8 cellular contexts compared by ENCODE assay signal in the genomic region with DNA sequence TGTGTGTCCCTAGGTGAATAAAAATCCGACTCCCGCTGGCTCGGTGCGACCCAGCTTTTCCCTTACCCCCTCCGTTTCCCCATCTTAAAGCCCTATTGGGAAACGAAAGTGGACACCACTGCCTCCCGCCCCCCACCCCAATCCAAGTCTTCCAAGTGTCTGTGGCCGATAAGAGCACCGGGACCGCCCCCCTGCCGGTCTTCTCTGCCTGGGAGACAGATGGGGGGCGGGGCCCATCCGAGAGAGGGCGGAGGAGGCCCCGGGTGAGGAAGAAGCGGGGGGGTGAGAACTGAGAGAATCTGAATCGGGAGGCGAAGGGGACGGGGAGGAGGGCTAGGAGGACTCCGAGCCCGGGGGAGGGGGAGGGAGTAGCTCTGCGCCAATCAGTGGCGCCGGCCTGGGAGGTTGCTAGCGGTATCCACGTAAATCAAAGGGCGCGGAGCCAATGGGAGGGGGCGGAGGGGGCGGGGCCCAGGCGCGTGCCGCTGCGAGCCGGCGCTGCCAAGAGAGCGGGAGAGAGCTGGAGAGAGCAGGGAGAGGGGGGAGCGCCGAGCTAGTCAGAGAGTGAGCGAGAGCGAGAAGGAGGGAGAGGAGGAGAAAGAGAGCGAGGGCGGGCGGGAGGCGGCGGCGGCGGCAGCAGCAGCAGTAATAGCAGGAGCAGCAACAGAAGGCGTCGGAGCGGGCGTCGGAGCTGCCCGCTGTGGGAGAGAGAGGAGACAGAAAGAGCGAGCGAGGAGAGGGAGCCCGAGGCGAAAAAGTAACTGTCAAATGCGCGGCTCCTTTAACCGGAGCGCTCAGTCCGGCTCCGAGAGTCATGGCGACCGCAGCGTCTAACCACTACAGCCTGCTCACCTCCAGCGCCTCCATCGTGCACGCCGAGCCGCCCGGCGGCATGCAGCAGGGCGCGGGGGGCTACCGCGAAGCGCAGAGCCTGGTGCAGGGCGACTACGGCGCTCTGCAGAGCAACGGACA. TPM values are rescaled to one million over a fixed set of nuclear protein-coding genes. Genes with fewer than 3 reads are reported as not detected.
DNase-seq lines count a peak whose midpoint lies in the region; TF ChIP-seq lines count a peak whose summit lies in the region.

A gene (plus strand): TSS at position 515 of the 972 bp plus-strand sequence. CDS start 300 bp downstream, at position 815.

- peak within 1 kb of the TSS; percentile 74 for H3K4me3 ChIP-seq in HAP-1
- peak within 1 kb of the TSS in 2 of 4 donors; percentile 31 to 73 for H3K4me3 ChIP-seq in adrenal gland
- peak within 1 kb of the TSS; percentile 67 for H3K4me3 ChIP-seq in left ventricle myocardium inferior
- H3K4me3 ChIP-seq in uterus: peak within 1 kb of the TSS; percentile 42 to 51

- no peak for TF ChIP-seq CTCF in adrenal gland (IDR thresholded peaks at IDR 0.05)
- TF ChIP-seq CTCF in left ventricle myocardium inferior (IDR thresholded peaks at IDR 0.05; ENCODE audit: borderline replicate concordance): no peak
- no peak for TF ChIP-seq CTCF in uterus (IDR thresholded peaks at IDR 0.05)

- WGBS in adrenal gland, 4 donors: 0 to 1% (median 1%) methylated on average over 49 to 83 of the region's 83 CpGs

- TF ChIP-seq POLR2A in adrenal gland (IDR thresholded peaks at IDR 0.05): no peak
- no peak for TF ChIP-seq POLR2A in uterus (IDR thresholded peaks at IDR 0.05)

- peaks cover 23% of the 10 kb centered on the region for H3K4me1 ChIP-seq in HAP-1
- peaks cover 17 to 38% of the 10 kb centered on the region in 2 donors for H3K4me1 ChIP-seq in adrenal gland (replicated peaks in 1 of 2)
- H3K4me1 ChIP-seq in left ventricle myocardium inferior: peaks cover 55% of the 10 kb centered on the region
- peaks cover 0 to 26% of the 10 kb centered on the region in 2 donors for H3K4me1 ChIP-seq in uterus

- H3K27ac ChIP-seq in adrenal gland (peak within 1 kb of the TSS in 1 of 5 donors; percentile 12), left ventricle myocardium inferior (replicated peaks) (no peak within 1 kb of the TSS), uterus (peak within 1 kb of the TSS in 1 of 2 donors; percentile 8)

- H3K9me3 ChIP-seq in HAP-1: no peaks in the 10 kb centered on the region
- H3K9me3 ChIP-seq in adrenal gland (replicated peaks in 1 of 3): no peaks in the 10 kb centered on the region
- H3K9me3 ChIP-seq in left ventricle myocardium inferior (replicated peaks): no peaks in the 10 kb centered on the region
- no peaks in the 10 kb centered on the region for H3K9me3 ChIP-seq in uterus

- in situ Hi-C loops in HAP-1 (cut with MboI; ENCODE audit: low sequenced_read_pairs): loop anchor here (25.0 kb wide), 3 partner anchors 197 to 797 kb away; no protein-coding TSS in a partner anchor
- in situ Hi-C loops in SK-MEL-5 (cut with HindIII; ENCODE audit: low pct_unique_long_range_greater_than_20kb, low sequenced_read_pairs): no loop called here

- H3K27me3 ChIP-seq in HAP-1 (ENCODE audit: low read depth) (no peaks in the 10 kb centered on the region), adrenal gland (peaks cover 72% of the 10 kb centered on the region), left ventricle myocardium inferior (ENCODE audit: low read depth) (peaks cover 99% of the 10 kb centered on the region), uterus (peaks cover 39 to 69% of the 10 kb centered on the region in 2 donors)

- H3K36me3 ChIP-seq in HAP-1 (replicated peaks) (no peaks in the 10 kb centered on the region), adrenal gland (replicated peaks in 1 of 2) (no peaks in the 10 kb centered on the region), left ventricle myocardium inferior (no peaks in the 10 kb centered on the region), uterus (no peaks in the 10 kb centered on the region)

- intact Hi-C loops in adrenal gland (cut with DNase I) (no loop called here), left ventricle myocardium inferior (cut with micrococcal nuclease) (no loop called here), posterior cingulate gyrus (cut with DNase I) (loop anchor here (5.0 kb wide), 2 partner anchors 257 to 1392 kb away; no protein-coding TSS in a partner anchor), uterus (cut with DNase I; ENCODE audit: low total_unique reads) (no loop called here)

- peak; percentile 88 for DNase-seq in EL
- peak; percentile 99 for DNase-seq in HAP-1 (ENCODE audit: low spot score in 2 of 2)
- peak; percentile 93 for DNase-seq in M059J (ENCODE audit: low read depth)
- peak; percentile 95 for DNase-seq in SK-MEL-5 (ENCODE audit: low read depth, low spot score)
- peak; percentile 84 to 92 (median 88) for DNase-seq in adrenal gland
- DNase-seq in left ventricle myocardium inferior: peak; percentile 56
- peak; percentile 89 to 99 (median 93) for DNase-seq in posterior cingulate gyrus
- DNase-seq in uterus: peak; percentile 75 to 78

RNA-seq across cellular contexts. Expression of the gene that starts here (rescaled TPM):
- 3.3 and 6.2 TPM in 2 replicates for total RNA-seq in M059J (2014; rRNA removed; shearing (Covaris generic))
- 6.3 and 6.9 TPM in 2 replicates for total RNA-seq in SK-MEL-5 (2014; rRNA removed; shearing (Covaris generic))
- 10.7 and 12.3 TPM in 2 replicates for polyA plus RNA-seq in SK-MEL-5 (2015; cell fraction: cytosol; rRNA removed)
- polyA plus RNA-seq in SK-MEL-5 (2015; cell fraction: nucleus; rRNA removed): 9.0 and 14.1 TPM in 2 replicates
- under 1 TPM in 2 of 8 donors, not detected in 6; 0.07 to 0.11 TPM for total RNA-seq in adrenal gland
- under 1 TPM in 2 of 3 donors, not detected in 1; 0.03 to 0.04 TPM for polyA plus RNA-seq in adrenal gland
- not detected for total RNA-seq in left ventricle myocardium inferior
- not detected for total RNA-seq in uterus

Comparison
In these comparisons a context has a peak if more than half of its experiments do, and no peak if none do; other contexts are left out.
1. Peak in DNase-seq in adrenal gland; RNA of the gene not detected or under 1 TPM.
2. Peak in DNase-seq and H3K4me3 ChIP-seq in left ventricle myocardium inferior; RNA of the gene not detected or under 1 TPM.
3. Peak in DNase-seq and H3K4me3 ChIP-seq in uterus; RNA of the gene not detected or under 1 TPM.